In genomic region chr20:621115-621756, GRCh38 we compare ENCODE assay signal across 1 cellular context.
TF ChIP-seq lines count a peak whose summit lies in the region.

No MANE protein-coding gene starts in this region.

TF ChIP-seq in endothelial cell of umbilical vein, 7 proteins besides CTCF, POLR2A, EP300 and RAD21:
- TF ChIP-seq JUN (IDR thresholded peaks at IDR 0.05; ENCODE audit: borderline replicate concordance, insufficient read depth, insufficient read length, low read depth) (peak; percentile 31), FOS (IDR thresholded peaks at IDR 0.05; ENCODE audit: borderline replicate concordance, insufficient read depth, low read length) (no peak)
